ENCODE assay signal across 1 cellular context in the genomic region with DNA sequence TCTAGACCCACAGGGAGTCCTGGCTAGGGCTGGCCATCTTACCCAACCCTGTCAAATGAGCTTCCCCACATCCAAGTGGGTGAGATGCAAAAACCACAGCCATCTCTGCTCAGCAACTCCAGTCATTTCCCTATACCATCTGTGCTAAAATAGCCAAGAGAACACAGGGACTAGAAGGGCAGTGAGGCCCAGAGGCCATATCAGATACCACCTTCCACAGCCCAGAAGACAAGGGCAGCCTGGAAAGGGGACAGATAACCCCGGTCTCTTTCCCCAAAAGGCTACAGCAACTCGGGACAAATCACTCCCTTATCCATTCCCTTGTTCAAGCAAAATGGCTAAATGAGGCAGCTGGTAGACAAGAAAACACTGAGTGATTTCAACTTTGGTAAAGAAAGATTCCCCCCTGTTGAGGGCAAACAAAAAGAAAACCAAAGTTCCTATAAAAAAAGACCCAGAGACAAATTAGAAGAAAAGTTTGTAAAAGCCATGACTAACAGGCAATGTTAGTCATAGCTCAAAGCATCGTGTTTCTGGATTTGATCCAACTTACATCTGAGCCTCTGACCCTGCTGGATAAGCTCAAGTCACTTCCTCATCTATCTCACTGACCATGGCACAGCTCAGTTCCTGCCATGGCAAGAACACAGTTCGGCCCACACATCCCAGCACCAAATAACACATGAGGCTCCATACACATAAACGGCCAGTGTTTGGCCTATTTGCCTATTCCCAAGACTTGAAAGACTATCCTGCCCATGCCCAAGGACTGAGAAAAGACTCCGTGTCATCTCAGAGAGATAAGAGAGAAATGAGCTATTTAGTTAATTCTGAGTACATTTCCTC.
TF ChIP-seq lines count a peak whose summit lies in the region.

No MANE protein-coding gene starts in this region.

TF ChIP-seq in K562, 482 proteins besides CTCF, POLR2A, EP300 and RAD21 (continued from another document and continues in another):
- TF ChIP-seq, protein P1, sequence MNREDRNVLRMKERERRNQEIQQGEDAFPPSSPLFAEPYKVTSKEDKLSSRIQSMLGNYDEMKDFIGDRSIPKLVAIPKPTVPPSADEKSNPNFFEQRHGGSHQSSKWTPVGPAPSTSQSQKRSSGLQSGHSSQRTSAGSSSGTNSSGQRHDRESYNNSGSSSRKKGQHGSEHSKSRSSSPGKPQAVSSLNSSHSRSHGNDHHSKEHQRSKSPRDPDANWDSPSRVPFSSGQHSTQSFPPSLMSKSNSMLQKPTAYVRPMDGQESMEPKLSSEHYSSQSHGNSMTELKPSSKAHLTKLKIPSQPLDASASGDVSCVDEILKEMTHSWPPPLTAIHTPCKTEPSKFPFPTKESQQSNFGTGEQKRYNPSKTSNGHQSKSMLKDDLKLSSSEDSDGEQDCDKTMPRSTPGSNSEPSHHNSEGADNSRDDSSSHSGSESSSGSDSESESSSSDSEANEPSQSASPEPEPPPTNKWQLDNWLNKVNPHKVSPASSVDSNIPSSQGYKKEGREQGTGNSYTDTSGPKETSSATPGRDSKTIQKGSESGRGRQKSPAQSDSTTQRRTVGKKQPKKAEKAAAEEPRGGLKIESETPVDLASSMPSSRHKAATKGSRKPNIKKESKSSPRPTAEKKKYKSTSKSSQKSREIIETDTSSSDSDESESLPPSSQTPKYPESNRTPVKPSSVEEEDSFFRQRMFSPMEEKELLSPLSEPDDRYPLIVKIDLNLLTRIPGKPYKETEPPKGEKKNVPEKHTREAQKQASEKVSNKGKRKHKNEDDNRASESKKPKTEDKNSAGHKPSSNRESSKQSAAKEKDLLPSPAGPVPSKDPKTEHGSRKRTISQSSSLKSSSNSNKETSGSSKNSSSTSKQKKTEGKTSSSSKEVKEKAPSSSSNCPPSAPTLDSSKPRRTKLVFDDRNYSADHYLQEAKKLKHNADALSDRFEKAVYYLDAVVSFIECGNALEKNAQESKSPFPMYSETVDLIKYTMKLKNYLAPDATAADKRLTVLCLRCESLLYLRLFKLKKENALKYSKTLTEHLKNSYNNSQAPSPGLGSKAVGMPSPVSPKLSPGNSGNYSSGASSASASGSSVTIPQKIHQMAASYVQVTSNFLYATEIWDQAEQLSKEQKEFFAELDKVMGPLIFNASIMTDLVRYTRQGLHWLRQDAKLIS (CRISPR knock-in tag; IDR thresholded peaks at IDR 0.05) = no peak
- peak; percentile 40 for TF ChIP-seq CBFA2T2 (conservative IDR thresholded peaks at IDR 0.05)
- TF ChIP-seq MED1 (CRISPR knock-in tag; IDR thresholded peaks at IDR 0.05; ENCODE audit: borderline replicate concordance) = no peak
- no peak for TF ChIP-seq RFX5 (IDR thresholded peaks at IDR 0.05; ENCODE audit: low read depth, low read length)
- TF ChIP-seq, protein P2, sequence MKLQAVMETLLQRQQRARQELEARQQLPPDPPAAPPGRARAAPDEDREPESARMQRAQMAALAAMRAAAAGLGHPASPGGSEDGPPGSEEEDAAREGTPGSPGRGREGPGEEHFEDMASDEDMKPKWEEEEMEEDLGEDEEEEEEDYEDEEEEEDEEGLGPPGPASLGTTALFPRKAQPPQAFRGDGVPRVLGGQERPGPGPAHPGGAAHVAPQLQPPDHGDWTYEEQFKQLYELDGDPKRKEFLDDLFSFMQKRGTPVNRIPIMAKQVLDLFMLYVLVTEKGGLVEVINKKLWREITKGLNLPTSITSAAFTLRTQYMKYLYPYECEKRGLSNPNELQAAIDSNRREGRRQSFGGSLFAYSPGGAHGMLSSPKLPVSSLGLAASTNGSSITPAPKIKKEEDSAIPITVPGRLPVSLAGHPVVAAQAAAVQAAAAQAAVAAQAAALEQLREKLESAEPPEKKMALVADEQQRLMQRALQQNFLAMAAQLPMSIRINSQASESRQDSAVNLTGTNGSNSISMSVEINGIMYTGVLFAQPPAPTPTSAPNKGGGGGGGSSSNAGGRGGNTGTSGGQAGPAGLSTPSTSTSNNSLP (IDR thresholded peaks at IDR 0.05; ENCODE audit: borderline replicate concordance, low read depth, low read length) = 0 out of 2 replicates have a peak, but pooled peaks have one; percentile 25
- 0 out of 4 replicates have a peak, but pooled peaks of 1 of the 2 experiments have one; percentile 16 for TF ChIP-seq ETV6 (IDR thresholded peaks at IDR 0.05; ENCODE audit: borderline replicate concordance in 1 of 2, low read depth in 2 of 2, low read length in 1 of 2)
- TF ChIP-seq ETV6 (CRISPR knock-in tag; IDR thresholded peaks at IDR 0.05; ENCODE audit: borderline replicate concordance) = no peak
- TF ChIP-seq RB1 (IDR thresholded peaks at IDR 0.05; ENCODE audit: low read depth) = no peak
- no peak for TF ChIP-seq SIX5 (IDR thresholded peaks at IDR 0.05; ENCODE audit: borderline replicate concordance in 1 of 2, insufficient read depth in 1 of 2, low read depth in 1 of 2, low read length in 2 of 2)
- peak; percentile 48; the same call in 1 of the 2 replicates for TF ChIP-seq ZKSCAN8 (CRISPR knock-in tag; IDR thresholded peaks at IDR 0.05)
- no peak for TF ChIP-seq TRIM28 (IDR thresholded peaks at IDR 0.05)
- TF ChIP-seq TCFL5 (CRISPR knock-in tag; conservative IDR thresholded peaks at IDR 0.05) = no peak
- TF ChIP-seq ZC3H11A (IDR thresholded peaks at IDR 0.05; ENCODE audit: low read depth, low read length) = no peak
- TF ChIP-seq CSDE1 (IDR thresholded peaks at IDR 0.05) = no peak
- 0 out of 2 replicates have a peak, but pooled peaks have one; percentile 53 for TF ChIP-seq GTF2E2 (tag; IDR thresholded peaks at IDR 0.05)
- no peak for TF ChIP-seq SMAD2 (IDR thresholded peaks at IDR 0.05; ENCODE audit: low read depth, low read length)
- TF ChIP-seq PML (IDR thresholded peaks at IDR 0.05; ENCODE audit: low read length) = no peak
- TF ChIP-seq, protein P3, sequence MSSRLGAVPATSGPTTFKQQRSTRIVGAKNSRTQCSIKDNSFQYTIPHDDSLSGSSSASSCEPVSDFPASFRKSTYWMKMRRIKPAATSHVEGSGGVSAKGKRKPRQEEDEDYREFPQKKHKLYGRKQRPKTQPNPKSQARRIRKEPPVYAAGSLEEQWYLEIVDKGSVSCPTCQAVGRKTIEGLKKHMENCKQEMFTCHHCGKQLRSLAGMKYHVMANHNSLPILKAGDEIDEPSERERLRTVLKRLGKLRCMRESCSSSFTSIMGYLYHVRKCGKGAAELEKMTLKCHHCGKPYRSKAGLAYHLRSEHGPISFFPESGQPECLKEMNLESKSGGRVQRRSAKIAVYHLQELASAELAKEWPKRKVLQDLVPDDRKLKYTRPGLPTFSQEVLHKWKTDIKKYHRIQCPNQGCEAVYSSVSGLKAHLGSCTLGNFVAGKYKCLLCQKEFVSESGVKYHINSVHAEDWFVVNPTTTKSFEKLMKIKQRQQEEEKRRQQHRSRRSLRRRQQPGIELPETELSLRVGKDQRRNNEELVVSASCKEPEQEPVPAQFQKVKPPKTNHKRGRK (tag; IDR thresholded peaks at IDR 0.05) = no peak
- TF ChIP-seq, protein P4, sequence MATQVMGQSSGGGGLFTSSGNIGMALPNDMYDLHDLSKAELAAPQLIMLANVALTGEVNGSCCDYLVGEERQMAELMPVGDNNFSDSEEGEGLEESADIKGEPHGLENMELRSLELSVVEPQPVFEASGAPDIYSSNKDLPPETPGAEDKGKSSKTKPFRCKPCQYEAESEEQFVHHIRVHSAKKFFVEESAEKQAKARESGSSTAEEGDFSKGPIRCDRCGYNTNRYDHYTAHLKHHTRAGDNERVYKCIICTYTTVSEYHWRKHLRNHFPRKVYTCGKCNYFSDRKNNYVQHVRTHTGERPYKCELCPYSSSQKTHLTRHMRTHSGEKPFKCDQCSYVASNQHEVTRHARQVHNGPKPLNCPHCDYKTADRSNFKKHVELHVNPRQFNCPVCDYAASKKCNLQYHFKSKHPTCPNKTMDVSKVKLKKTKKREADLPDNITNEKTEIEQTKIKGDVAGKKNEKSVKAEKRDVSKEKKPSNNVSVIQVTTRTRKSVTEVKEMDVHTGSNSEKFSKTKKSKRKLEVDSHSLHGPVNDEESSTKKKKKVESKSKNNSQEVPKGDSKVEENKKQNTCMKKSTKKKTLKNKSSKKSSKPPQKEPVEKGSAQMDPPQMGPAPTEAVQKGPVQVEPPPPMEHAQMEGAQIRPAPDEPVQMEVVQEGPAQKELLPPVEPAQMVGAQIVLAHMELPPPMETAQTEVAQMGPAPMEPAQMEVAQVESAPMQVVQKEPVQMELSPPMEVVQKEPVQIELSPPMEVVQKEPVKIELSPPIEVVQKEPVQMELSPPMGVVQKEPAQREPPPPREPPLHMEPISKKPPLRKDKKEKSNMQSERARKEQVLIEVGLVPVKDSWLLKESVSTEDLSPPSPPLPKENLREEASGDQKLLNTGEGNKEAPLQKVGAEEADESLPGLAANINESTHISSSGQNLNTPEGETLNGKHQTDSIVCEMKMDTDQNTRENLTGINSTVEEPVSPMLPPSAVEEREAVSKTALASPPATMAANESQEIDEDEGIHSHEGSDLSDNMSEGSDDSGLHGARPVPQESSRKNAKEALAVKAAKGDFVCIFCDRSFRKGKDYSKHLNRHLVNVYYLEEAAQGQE (CRISPR knock-in tag; IDR thresholded peaks at IDR 0.05; ENCODE audit: low read depth) = no peak
- TF ChIP-seq ZNF121 (CRISPR knock-in tag; conservative IDR thresholded peaks at IDR 0.05) = no peak
- no peak for TF ChIP-seq HDAC3 (IDR thresholded peaks at IDR 0.05; ENCODE audit: borderline replicate concordance, partially characterized antibody)
- no peak for TF ChIP-seq POLR3A (IDR thresholded peaks at IDR 0.05; ENCODE audit: borderline replicate concordance, extremely low read depth, insufficient read depth, insufficient read length)
- no peak for TF ChIP-seq RBM25 (IDR thresholded peaks at IDR 0.05; ENCODE audit: low read depth, low read length, severe bottlenecking)
- no peak for TF ChIP-seq EP400 (IDR thresholded peaks at IDR 0.05)
- peak; percentile 3; the same call in 1 of the 2 replicates for TF ChIP-seq NFE2 (IDR thresholded peaks at IDR 0.05; ENCODE audit: low read depth)
- TF ChIP-seq, protein P5, sequence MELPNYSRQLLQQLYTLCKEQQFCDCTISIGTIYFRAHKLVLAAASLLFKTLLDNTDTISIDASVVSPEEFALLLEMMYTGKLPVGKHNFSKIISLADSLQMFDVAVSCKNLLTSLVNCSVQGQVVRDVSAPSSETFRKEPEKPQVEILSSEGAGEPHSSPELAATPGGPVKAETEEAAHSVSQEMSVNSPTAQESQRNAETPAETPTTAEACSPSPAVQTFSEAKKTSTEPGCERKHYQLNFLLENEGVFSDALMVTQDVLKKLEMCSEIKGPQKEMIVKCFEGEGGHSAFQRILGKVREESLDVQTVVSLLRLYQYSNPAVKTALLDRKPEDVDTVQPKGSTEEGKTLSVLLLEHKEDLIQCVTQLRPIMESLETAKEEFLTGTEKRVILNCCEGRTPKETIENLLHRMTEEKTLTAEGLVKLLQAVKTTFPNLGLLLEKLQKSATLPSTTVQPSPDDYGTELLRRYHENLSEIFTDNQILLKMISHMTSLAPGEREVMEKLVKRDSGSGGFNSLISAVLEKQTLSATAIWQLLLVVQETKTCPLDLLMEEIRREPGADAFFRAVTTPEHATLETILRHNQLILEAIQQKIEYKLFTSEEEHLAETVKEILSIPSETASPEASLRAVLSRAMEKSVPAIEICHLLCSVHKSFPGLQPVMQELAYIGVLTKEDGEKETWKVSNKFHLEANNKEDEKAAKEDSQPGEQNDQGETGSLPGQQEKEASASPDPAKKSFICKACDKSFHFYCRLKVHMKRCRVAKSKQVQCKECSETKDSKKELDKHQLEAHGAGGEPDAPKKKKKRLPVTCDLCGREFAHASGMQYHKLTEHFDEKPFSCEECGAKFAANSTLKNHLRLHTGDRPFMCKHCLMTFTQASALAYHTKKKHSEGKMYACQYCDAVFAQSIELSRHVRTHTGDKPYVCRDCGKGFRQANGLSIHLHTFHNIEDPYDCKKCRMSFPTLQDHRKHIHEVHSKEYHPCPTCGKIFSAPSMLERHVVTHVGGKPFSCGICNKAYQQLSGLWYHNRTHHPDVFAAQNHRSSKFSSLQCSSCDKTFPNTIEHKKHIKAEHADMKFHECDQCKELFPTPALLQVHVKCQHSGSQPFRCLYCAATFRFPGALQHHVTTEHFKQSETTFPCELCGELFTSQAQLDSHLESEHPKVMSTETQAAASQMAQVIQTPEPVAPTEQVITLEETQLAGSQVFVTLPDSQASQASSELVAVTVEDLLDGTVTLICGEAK (IDR thresholded peaks at IDR 0.05) = 0 out of 2 replicates have a peak, but pooled peaks have one; percentile 4
- TF ChIP-seq, protein P5 (CRISPR knock-in tag; IDR thresholded peaks at IDR 0.05) = no peak
- TF ChIP-seq CBX3 (IDR thresholded peaks at IDR 0.05; ENCODE audit: borderline replicate concordance in 1 of 2, low read length in 2 of 2) = peak in 1 of 2 experiments; percentile 16; a peak in 1 of 3 replicates
- no peak for TF ChIP-seq NONO (IDR thresholded peaks at IDR 0.05; ENCODE audit: low read depth in 2 of 2, low read length in 1 of 2)
- TF ChIP-seq, protein P6, sequence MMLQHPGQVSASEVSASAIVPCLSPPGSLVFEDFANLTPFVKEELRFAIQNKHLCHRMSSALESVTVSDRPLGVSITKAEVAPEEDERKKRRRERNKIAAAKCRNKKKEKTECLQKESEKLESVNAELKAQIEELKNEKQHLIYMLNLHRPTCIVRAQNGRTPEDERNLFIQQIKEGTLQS (IDR thresholded peaks at IDR 0.05) = peak; percentile 83
- TF ChIP-seq, protein P6 (CRISPR knock-in tag; conservative IDR thresholded peaks at IDR 0.05) = no peak
- TF ChIP-seq TBL1XR1 (IDR thresholded peaks at IDR 0.05; ENCODE audit: low read length in 2 of 2) = no peak
